ENCODE assay signal across 2 cellular contexts in the genomic region with DNA sequence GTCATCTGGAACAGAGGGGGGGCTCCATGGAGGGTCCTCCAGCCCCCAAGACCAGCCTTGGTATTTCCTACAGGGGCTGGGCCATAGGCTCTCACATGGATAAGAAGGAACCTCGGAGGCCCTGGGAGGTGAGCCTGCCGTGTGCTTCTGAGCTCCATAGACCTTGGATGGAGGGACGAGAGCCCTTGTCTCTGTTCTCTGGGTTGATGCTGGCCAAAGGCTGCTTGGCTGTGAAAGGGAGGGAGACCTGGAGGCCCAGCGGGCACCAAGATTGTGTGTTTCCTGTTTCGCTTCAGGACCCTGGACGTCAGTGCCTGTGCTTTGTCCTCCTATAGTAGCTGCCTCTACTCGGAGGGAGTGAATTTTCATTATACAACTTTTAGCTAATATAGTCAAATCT.
TF ChIP-seq lines count a peak whose summit lies in the region.

No MANE protein-coding gene starts in this region.

TF ChIP-seq in GM23338, 12 proteins besides CTCF, POLR2A, EP300 and RAD21:
- TF ChIP-seq, protein P1, sequence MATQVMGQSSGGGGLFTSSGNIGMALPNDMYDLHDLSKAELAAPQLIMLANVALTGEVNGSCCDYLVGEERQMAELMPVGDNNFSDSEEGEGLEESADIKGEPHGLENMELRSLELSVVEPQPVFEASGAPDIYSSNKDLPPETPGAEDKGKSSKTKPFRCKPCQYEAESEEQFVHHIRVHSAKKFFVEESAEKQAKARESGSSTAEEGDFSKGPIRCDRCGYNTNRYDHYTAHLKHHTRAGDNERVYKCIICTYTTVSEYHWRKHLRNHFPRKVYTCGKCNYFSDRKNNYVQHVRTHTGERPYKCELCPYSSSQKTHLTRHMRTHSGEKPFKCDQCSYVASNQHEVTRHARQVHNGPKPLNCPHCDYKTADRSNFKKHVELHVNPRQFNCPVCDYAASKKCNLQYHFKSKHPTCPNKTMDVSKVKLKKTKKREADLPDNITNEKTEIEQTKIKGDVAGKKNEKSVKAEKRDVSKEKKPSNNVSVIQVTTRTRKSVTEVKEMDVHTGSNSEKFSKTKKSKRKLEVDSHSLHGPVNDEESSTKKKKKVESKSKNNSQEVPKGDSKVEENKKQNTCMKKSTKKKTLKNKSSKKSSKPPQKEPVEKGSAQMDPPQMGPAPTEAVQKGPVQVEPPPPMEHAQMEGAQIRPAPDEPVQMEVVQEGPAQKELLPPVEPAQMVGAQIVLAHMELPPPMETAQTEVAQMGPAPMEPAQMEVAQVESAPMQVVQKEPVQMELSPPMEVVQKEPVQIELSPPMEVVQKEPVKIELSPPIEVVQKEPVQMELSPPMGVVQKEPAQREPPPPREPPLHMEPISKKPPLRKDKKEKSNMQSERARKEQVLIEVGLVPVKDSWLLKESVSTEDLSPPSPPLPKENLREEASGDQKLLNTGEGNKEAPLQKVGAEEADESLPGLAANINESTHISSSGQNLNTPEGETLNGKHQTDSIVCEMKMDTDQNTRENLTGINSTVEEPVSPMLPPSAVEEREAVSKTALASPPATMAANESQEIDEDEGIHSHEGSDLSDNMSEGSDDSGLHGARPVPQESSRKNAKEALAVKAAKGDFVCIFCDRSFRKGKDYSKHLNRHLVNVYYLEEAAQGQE (IDR thresholded peaks at IDR 0.05; ENCODE audit: unreplicated experiment), result no peak
- TF ChIP-seq STAT1 (IDR thresholded peaks at IDR 0.05; ENCODE audit: unreplicated experiment), result no peak
- no peak for TF ChIP-seq JUNB (IDR thresholded peaks at IDR 0.05; ENCODE audit: unreplicated experiment)
- no peak for TF ChIP-seq NANOG (IDR thresholded peaks at IDR 0.05; ENCODE audit: borderline replicate concordance)
TF ChIP-seq in GM23338: peak in this region for 0.

TF ChIP-seq in IMR-90, 13 proteins besides CTCF, POLR2A, EP300 and RAD21:
- TF ChIP-seq, protein P2, sequence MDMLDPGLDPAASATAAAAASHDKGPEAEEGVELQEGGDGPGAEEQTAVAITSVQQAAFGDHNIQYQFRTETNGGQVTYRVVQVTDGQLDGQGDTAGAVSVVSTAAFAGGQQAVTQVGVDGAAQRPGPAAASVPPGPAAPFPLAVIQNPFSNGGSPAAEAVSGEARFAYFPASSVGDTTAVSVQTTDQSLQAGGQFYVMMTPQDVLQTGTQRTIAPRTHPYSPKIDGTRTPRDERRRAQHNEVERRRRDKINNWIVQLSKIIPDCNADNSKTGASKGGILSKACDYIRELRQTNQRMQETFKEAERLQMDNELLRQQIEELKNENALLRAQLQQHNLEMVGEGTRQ (IDR thresholded peaks at IDR 0.05; ENCODE audit: low read depth, low read length), result no peak
- TF ChIP-seq, protein P3, sequence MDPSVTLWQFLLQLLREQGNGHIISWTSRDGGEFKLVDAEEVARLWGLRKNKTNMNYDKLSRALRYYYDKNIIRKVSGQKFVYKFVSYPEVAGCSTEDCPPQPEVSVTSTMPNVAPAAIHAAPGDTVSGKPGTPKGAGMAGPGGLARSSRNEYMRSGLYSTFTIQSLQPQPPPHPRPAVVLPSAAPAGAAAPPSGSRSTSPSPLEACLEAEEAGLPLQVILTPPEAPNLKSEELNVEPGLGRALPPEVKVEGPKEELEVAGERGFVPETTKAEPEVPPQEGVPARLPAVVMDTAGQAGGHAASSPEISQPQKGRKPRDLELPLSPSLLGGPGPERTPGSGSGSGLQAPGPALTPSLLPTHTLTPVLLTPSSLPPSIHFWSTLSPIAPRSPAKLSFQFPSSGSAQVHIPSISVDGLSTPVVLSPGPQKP (IDR thresholded peaks at IDR 0.05; ENCODE audit: borderline replicate concordance, low read depth, low read length), result no peak
- TF ChIP-seq FOS (IDR thresholded peaks at IDR 0.05; ENCODE audit: low read depth, low read length) (no peak), BHLHE40 (IDR thresholded peaks at IDR 0.05; ENCODE audit: low read depth, low read length) (no peak), RFX5 (IDR thresholded peaks at IDR 0.05; ENCODE audit: low read depth, low read length) (no peak), NFE2L2 (IDR thresholded peaks at IDR 0.05; ENCODE audit: low read depth, low read length) (no peak), RCOR1 (IDR thresholded peaks at IDR 0.05; ENCODE audit: insufficient replicate concordance, low read length) (no peak), CEBPB (IDR thresholded peaks at IDR 0.05; ENCODE audit: low read depth, low read length) (no peak), MAZ (IDR thresholded peaks at IDR 0.05; ENCODE audit: borderline replicate concordance, low read depth, low read length) (no peak), SMC3 (IDR thresholded peaks at IDR 0.05; ENCODE audit: low read depth, low read length) (no peak), MAFK (IDR thresholded peaks at IDR 0.05; ENCODE audit: low read depth, low read length) (no peak), CHD1 (IDR thresholded peaks at IDR 0.05; ENCODE audit: low read depth, low read length) (no peak), MXI1 (IDR thresholded peaks at IDR 0.05; ENCODE audit: borderline replicate concordance, low read depth, low read length) (no peak)
